12 cellular contexts compared by ENCODE assay signal in the genomic region with DNA sequence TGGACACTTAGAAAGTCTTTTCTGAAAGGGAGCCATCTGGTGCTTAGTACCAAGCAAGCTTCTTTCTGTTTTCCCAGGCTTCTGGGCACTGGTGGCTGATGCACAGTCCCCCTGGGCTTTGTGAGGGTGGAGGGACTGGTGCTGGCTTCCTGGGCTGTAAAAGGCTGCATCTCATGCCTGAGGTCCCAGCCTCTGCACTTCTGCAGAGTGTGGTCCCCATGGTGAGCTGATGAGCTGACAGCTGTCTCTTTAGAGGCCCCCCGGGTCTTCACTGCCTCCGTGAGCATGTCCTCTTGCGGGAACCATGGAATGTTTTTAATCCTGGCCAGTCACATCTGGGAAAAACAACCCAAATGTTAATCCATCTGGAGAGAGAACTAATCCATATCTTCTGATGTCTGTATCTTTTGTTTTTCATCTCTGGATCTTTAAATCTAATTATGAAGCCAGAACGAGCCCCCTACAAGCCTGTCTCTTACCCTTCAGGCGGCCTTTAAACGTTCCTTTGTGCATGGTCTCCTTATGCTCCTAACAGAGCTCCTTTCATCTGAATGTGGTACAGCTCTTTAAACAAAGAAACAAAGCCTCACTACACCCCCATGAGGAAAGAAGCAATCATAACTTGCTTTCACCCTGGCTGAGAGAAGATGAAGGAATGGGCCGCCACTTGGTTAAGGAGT. TPM values are rescaled to one million over a fixed set of nuclear protein-coding genes. Genes with fewer than 3 reads are reported as not detected.
DNase-seq lines count a peak whose midpoint lies in the region; ATAC-seq and TF ChIP-seq lines count a peak whose summit lies in the region.
"Had no signal": no experiment of that assay in that cellular context is flagged by ENCODE, and none has a peak within 500 bp of the region (broad histone marks: within the 10 kb centered on the region; RNA-seq: fewer than 3 reads in every experiment).

No MANE protein-coding gene starts in this region.

- H3K36me3 ChIP-seq in ovary: no peaks in the 10 kb centered on the region
- H3K36me3 ChIP-seq: suprapubic skin had no signal

- DNase-seq in COLO829 (ENCODE audit: low spot score) (peak; percentile 4), NCI-H1694 (lab: John Stamatoyannopoulos, UW) (peak; percentile 17), midbrain (lab: John Stamatoyannopoulos, UW) (peak; percentile 39), ovary (no peak), T-cell (no peak), coronary artery (ENCODE audit: low spot score) (no peak)
- DNase-seq: IMR-90, NCI-H2081 had no signal

- 39 to 44% (median 43%) methylated on average over 7 of the region's 7 CpGs for WGBS in ovary, 3 donors

- TF ChIP-seq CTCF in ovary (IDR thresholded peaks at IDR 0.05) (no peak), coronary artery (IDR thresholded peaks at IDR 0.05) (no peak)

- no peaks in the 10 kb centered on the region for H3K4me1 Mint-ChIP-seq in T-cell

- H3K4me3 ChIP-seq in ovary (no peak overlapping the region), coronary artery (no peak overlapping the region)
- H3K4me3 ChIP-seq: suprapubic skin had no signal

- H3K27ac Mint-ChIP-seq in T-cell: no peak overlapping the region
- H3K27ac Mint-ChIP-seq: activated naive CD4-positive, alpha-beta T cell treated with anti-CD3 and anti-CD28 coated beads, Interleukin-2, amount 50 U/mL, for 72 hours had no signal

- H3K36me3 Mint-ChIP-seq in T-cell: no peaks in the 10 kb centered on the region
- H3K36me3 Mint-ChIP-seq: activated naive CD4-positive, alpha-beta T cell treated with anti-CD3 and anti-CD28 coated beads, Interleukin-2, amount 50 U/mL, for 72 hours had no signal

- no peak for ATAC-seq in T-cell (replicated peaks in 1 of 4)
- no peak for ATAC-seq in HG03432 (IDR thresholded peaks at IDR 0.05; ENCODE audit: unreplicated experiment)
- ATAC-seq: activated naive CD4-positive, alpha-beta T cell treated with anti-CD3 and anti-CD28 coated beads, Interleukin-2, amount 50 U/mL, for 72 hours had no signal

- no peaks in the 10 kb centered on the region for H3K9me3 ChIP-seq in ovary
- H3K9me3 ChIP-seq: suprapubic skin had no signal

- CTCF ChIA-PET in T-cell (lab: Charles Lee): interaction anchor here in 1 of 2 donors (0.6 kb wide), 1 partner anchor 1994 kb away, joined by 3 read pairs; no protein-coding TSS in a partner anchor

- peaks cover 0 to 4% of the 10 kb centered on the region in 2 donors for H3K27me3 Mint-ChIP-seq in T-cell

- peaks cover 2% of the 10 kb centered on the region for H3K4me1 ChIP-seq in ovary (ENCODE audit: insufficient read depth)
- H3K4me1 ChIP-seq: suprapubic skin had no signal

- POLR2A ChIA-PET in T-cell (lab: Charles Lee): no interaction called here

- H3K27ac ChIP-seq in angular gyrus (ENCODE audit: low read depth, low read length) (peak overlapping the region; percentile 37), ovary (no peak overlapping the region), coronary artery (no peak overlapping the region)
- H3K27ac ChIP-seq: suprapubic skin had no signal

- no peak for TF ChIP-seq POLR2A in ovary (IDR thresholded peaks at IDR 0.05)

- peaks cover 0 to 4% (median 0%) of the 10 kb centered on the region in 3 donors for H3K9me3 Mint-ChIP-seq in T-cell

- H3K27me3 ChIP-seq in ovary: no peaks in the 10 kb centered on the region

- intact Hi-C loops in ovary (cut with DNase I): no loop called here

- no peak for TF ChIP-seq EP300 in ovary (IDR thresholded peaks at IDR 0.05)

- no peak overlapping the region for H3K4me3 Mint-ChIP-seq in T-cell

RNA-seq across cellular contexts. Expression of gene OLFM4, which starts 40.4 kb away (rescaled TPM):
- total RNA-seq in ovary (under 1 TPM in 6 of 7 donors, not detected in 1; 0.13 to 0.98 (median 0.45) TPM), T-cell (under 1 TPM in 3 of 5 donors, not detected in 2; 0.10 to 0.16 (median 0.15) TPM)
- under 1 TPM; 0.07 to 0.22 TPM for polyA plus RNA-seq in ovary
- total RNA-seq: activated naive CD4-positive, alpha-beta T cell treated with anti-CD3 and anti-CD28 coated beads, Interleukin-2, amount 50 U/mL, for 72 hours; IMR-90 had no signal
- polyA plus RNA-seq: IMR-90 had no signal

Comparison
In these comparisons a context has a peak if more than half of its experiments do, and no peak if none do; other contexts are left out.
1. DNase-seq: peak in COLO829 (single experiment), NCI-H1694 (single experiment) and midbrain (single experiment); none in ovary (0 of 5), T-cell (0 of 34) and coronary artery (single experiment).